In genomic region chr4:186192068-186192751, GRCh38 we compare ENCODE assay signal across 8 cellular contexts. TPM values are rescaled to one million over a fixed set of nuclear protein-coding genes. Genes with fewer than 3 reads are reported as not detected.
DNase-seq lines count a peak whose midpoint lies in the region; ATAC-seq and TF ChIP-seq lines count a peak whose summit lies in the region.

No MANE protein-coding gene starts in this region.

- peaks cover 7% of the 10 kb centered on the region for H3K36me3 Mint-ChIP-seq in IgD-negative memory B cell

- DNase-seq in AG04450 (ENCODE audit: low read depth, low spot score) (no peak), dorsolateral prefrontal cortex (peak in 4 of 10 donors; percentile 21 to 51 (median 34)), left lung (no peak), D341Med (ENCODE audit: low spot score) (no peak)
- peak; percentile 9 to 13 for DNase-seq in stimulated activated CD8-positive, alpha-beta memory T cell treated with anti-CD3 and anti-CD28 coated beads, Interleukin-2, amount 100 ng/mL, for 1 hour (ENCODE audit: low read depth in 2 of 2)

- H3K36me3 ChIP-seq in left lung = peaks cover 0 to 3% of the 10 kb centered on the region in 2 donors

- H3K27me3 Mint-ChIP-seq in IgD-negative memory B cell = no peaks in the 10 kb centered on the region

- H3K27ac ChIP-seq in AG04450 (ENCODE audit: low read depth, low read length) (peak overlapping the region; percentile 83), VCaP (peak overlapping the region; percentile 90), dorsolateral prefrontal cortex (peak overlapping the region; percentile 73 to 100 (median 97)), left lung (peak overlapping the region; percentile 92 to 96)

- H3K27ac Mint-ChIP-seq in IgD-negative memory B cell = peak overlapping the region; percentile 94 to 96 (median 96)

- H3K4me3 Mint-ChIP-seq in IgD-negative memory B cell = peak overlapping the region; percentile 91 to 99 (median 92)

- ATAC-seq in GM18868 (IDR thresholded peaks at IDR 0.05; ENCODE audit: unreplicated experiment) (peak; percentile 0), left lung (peak; percentile 31)

- POLR2A ChIA-PET in AG04450 (lab: Yijun Ruan, JAX) = no interaction called here

- intact Hi-C loops in dorsolateral prefrontal cortex (cut with DNase I) (loop anchor here in 1 of 2 donors (5.0 kb wide), 1 partner anchor 125 kb away; the partner anchor contains the start of gene TLR3), left lung (cut with DNase I) (no loop called here)

- H3K4me1 ChIP-seq in left lung = peaks cover 0 to 21% of the 10 kb centered on the region in 2 donors

- H3K4me3 ChIP-seq in AG04450 (ENCODE audit: low read depth, low read length) (peak overlapping the region; percentile 80), dorsolateral prefrontal cortex (peak overlapping the region; percentile 66 to 97 (median 87)), left lung (peak overlapping the region; percentile 83 to 86)

- no peaks in the 10 kb centered on the region for H3K27me3 ChIP-seq in AG04450 (ENCODE audit: control insufficient read depth, insufficient read depth, low read length)
- no peaks in the 10 kb centered on the region for H3K27me3 ChIP-seq in dorsolateral prefrontal cortex
- H3K27me3 ChIP-seq in left lung = peaks cover 0 to 17% of the 10 kb centered on the region in 2 donors

- no peaks in the 10 kb centered on the region for H3K9me3 Mint-ChIP-seq in IgD-negative memory B cell

- TF ChIP-seq CTCF in AG04450 (IDR thresholded peaks at IDR 0.05; ENCODE audit: low read depth, low read length) (0 out of 2 replicates have a peak, but pooled peaks have one; percentile 2), VCaP (conservative IDR thresholded peaks at IDR 0.05) (no peak), dorsolateral prefrontal cortex (IDR thresholded peaks at IDR 0.05 in 54 of 56, conservative IDR thresholded peaks at IDR 0.05 in 2 of 56; ENCODE audit: low read depth in 1 of 56, partially characterized antibody in 56 of 56) (no peak), left lung (IDR thresholded peaks at IDR 0.05) (no peak)

- CTCF ChIA-PET in AG04450 (lab: Charles Lee) = interaction anchor here (0.5 to 1.1 kb wide), 3 partner anchors 42 to 395 kb away, joined by 3 to 5 read pairs (median 3); no protein-coding TSS in a partner anchor

- H3K4me1 Mint-ChIP-seq in IgD-negative memory B cell = peaks cover 20 to 31% (median 25%) of the 10 kb centered on the region in 3 donors

- H3K9me3 ChIP-seq in AG04450 (ENCODE audit: control insufficient read depth, insufficient read depth, low read length) (no peaks in the 10 kb centered on the region), left lung (no peaks in the 10 kb centered on the region)

RNA-seq across cellular contexts. Expression of gene CYP4V2, which starts 0.8 kb away (rescaled TPM):
- polyA plus RNA-seq in AG04450 (2011; rRNA removed) (3.7 and 4.8 TPM in 2 replicates), IgD-negative memory B cell (18.9 TPM)
- polyA minus RNA-seq in AG04450 (2011; rRNA and poly(A)+ RNA removed) = 1.6 and 2.3 TPM in 2 replicates
- total RNA-seq in dorsolateral prefrontal cortex (10 to 100 TPM; 15.1 to 68.4 (median 33.4) TPM), left lung (10 to 100 TPM; 26.2 to 27.8 TPM)

RNA-seq across cellular contexts. Expression of gene KLKB1, which starts 35.1 kb away (rescaled TPM):
- polyA plus RNA-seq in AG04450 (2011; rRNA removed) = 0.11 TPM in 1 of 2 replicates, not detected in the other
- not detected in 2 replicates for polyA minus RNA-seq in AG04450 (2011; rRNA and poly(A)+ RNA removed)
- polyA plus RNA-seq in IgD-negative memory B cell = 0.23 TPM
- total RNA-seq in dorsolateral prefrontal cortex = 10 to 100 TPM in 1 of 120 experiments, 1 to 10 TPM in 119; 1.5 to 11.0 (median 4.1) TPM
- total RNA-seq in left lung = under 1 TPM; 0.15 to 0.76 TPM

Comparison
In these comparisons a context has a peak if more than half of its experiments do, and no peak if none do; other contexts are left out.
1. DNase-seq: peak in stimulated activated CD8-positive, alpha-beta memory T cell treated with anti-CD3 and anti-CD28 coated beads, Interleukin-2, amount 100 ng/mL, for 1 hour (2 of 2); none in AG04450 (single experiment), left lung (0 of 2) and D341Med (single experiment).
2. Peak in every context shown above with its lines, with median percentiles within 50 percentile points of each other: H3K27ac ChIP-seq and H3K4me3 ChIP-seq.